17 cellular contexts compared by ENCODE assay signal in genomic region chr10:32000937-32001336, GRCh38. TPM values are rescaled to one million over a fixed set of nuclear protein-coding genes. Genes with fewer than 3 reads are reported as not detected.
DNase-seq lines count a peak whose midpoint lies in the region; ATAC-seq and TF ChIP-seq lines count a peak whose summit lies in the region.
"Had no signal": no experiment of that assay in that cellular context is flagged by ENCODE, and none has a peak within 500 bp of the region (broad histone marks: within the 10 kb centered on the region; RNA-seq: fewer than 3 reads in every experiment).

No MANE protein-coding gene starts in this region.

- H3K4me1 ChIP-seq in HEK293 (ENCODE audit: control insufficient read depth, insufficient read depth, low read length) (no peaks in the 10 kb centered on the region), adrenal gland (replicated peaks in 1 of 2) (peaks cover 11 to 17% of the 10 kb centered on the region in 2 donors)

- H3K4me3 ChIP-seq in HEK293 (ENCODE audit: low read depth, low read length) (no peak overlapping the region), adrenal gland (no peak overlapping the region)
- H3K4me3 ChIP-seq: cardiac muscle cell, psoas muscle had no signal

- peak; percentile 33 for DNase-seq in A172 (ENCODE audit: low spot score)
- peak; percentile 78 for DNase-seq in amniotic epithelial cell (ENCODE audit: low read depth)
- peak; percentile 32 for DNase-seq in hepatic stellate cell (ENCODE audit: low spot score)
- no peak for DNase-seq in activated T-cell treated with anti-CD3 and anti-CD28 coated beads, Interleukin-2, amount 50 U/mL, for 48 hours
- DNase-seq in adrenal gland, result no peak
- DNase-seq in SKM-1 (lab: John Stamatoyannopoulos, UW; ENCODE audit: unreplicated experiment), result no peak
- DNase-seq: activated T-cell treated with anti-CD3 and anti-CD28 coated beads, Interleukin-2, amount 50 U/mL, for 1 hour; CD4-positive, alpha-beta T cell; natural killer cell; NCI-H2029 treated with DMSO at 0.1 percent for 48 hours; NCI-H524; psoas muscle; stimulated activated naive CD4-positive, alpha-beta T cell treated with Interleukin-2 at 50 U/mL for 16 hours had no signal

- TF ChIP-seq CTCF in HEK293 (tag by site-specific recombination; IDR thresholded peaks at IDR 0.05), result no peak
- no peak for TF ChIP-seq CTCF in adrenal gland (IDR thresholded peaks at IDR 0.05)

- no peaks in the 10 kb centered on the region for H3K27me3 ChIP-seq in adrenal gland
- H3K27me3 ChIP-seq: cardiac muscle cell had no signal

- H3K9me3 ChIP-seq in HEK293 (ENCODE audit: control insufficient read depth, insufficient read depth, low read depth, low read length), result no peaks in the 10 kb centered on the region
- H3K9me3 ChIP-seq in adrenal gland (replicated peaks in 1 of 3), result no peaks in the 10 kb centered on the region
- H3K9me3 ChIP-seq: psoas muscle had no signal

- CTCF ChIA-PET in HEK293 (lab: Yijun Ruan, JAX), result interaction anchor here (0.7 kb wide), 1 partner anchor 138 kb away, joined by 4 read pairs; no protein-coding TSS in a partner anchor

- H3K36me3 ChIP-seq in HEK293 (ENCODE audit: control insufficient read depth in 2 of 2, insufficient read depth in 1 of 2, low read length in 2 of 2) (peaks cover 3 to 8% of the 10 kb centered on the region in 2 experiments; a peak in 2 of 3 replicates), adrenal gland (replicated peaks in 1 of 2) (no peaks in the 10 kb centered on the region)
- H3K36me3 ChIP-seq: cardiac muscle cell had no signal

- no peak for TF ChIP-seq POLR2A in adrenal gland (IDR thresholded peaks at IDR 0.05)

- 59 to 81% (median 67%) methylated on average over 4 of the region's 4 CpGs for WGBS in adrenal gland, 4 donors

- no peak for ATAC-seq in GM19455 (IDR thresholded peaks at IDR 0.05; ENCODE audit: unreplicated experiment)
- ATAC-seq: natural killer cell, psoas muscle had no signal

- intact Hi-C loops in adrenal gland (cut with DNase I), result loop anchor here (10.0 kb wide), 1 partner anchor 136 kb away; no protein-coding TSS in a partner anchor

- POLR2A ChIA-PET in HEK293 (lab: Yijun Ruan, JAX), result no interaction called here

- H3K27ac ChIP-seq in HEK293 (ENCODE audit: extremely low read depth, low read depth, low read length), result no peak overlapping the region
- no peak overlapping the region for H3K27ac ChIP-seq in adrenal gland
- H3K27ac ChIP-seq: 22Rv1, cardiac muscle cell, psoas muscle had no signal

TF ChIP-seq in HEK293, 187 proteins besides CTCF, POLR2A, EP300 and RAD21:
- TF ChIP-seq ZNF514 (tag by site-specific recombination; IDR thresholded peaks at IDR 0.05) (no peak), MEIS1 (CRISPR knock-in tag; IDR thresholded peaks at IDR 0.05; ENCODE audit: borderline replicate concordance) (no peak), ZNF157 (tag by site-specific recombination; IDR thresholded peaks at IDR 0.05) (no peak), ZNF677 (tag by site-specific recombination; IDR thresholded peaks at IDR 0.05) (no peak), ZSCAN5A (tag by site-specific recombination; IDR thresholded peaks at IDR 0.05) (no peak), GLI4 (tag by site-specific recombination; IDR thresholded peaks at IDR 0.05) (no peak), ZNF585B (tag by site-specific recombination; IDR thresholded peaks at IDR 0.05) (no peak), PRDM1 (tag by site-specific recombination; IDR thresholded peaks at IDR 0.05) (peak; percentile 49; the same call in 1 of the 2 replicates)

RNA-seq across cellular contexts. Expression of gene KIF5B, which starts 55.3 kb away (rescaled TPM):
- total RNA-seq in A172 (2014; rRNA removed; shearing (Covaris generic)), result 158 and 206 TPM in 2 replicates
- 100 to 1,000 TPM in 1 of 8 donors, 10 to 100 TPM in 7; 60.4 to 101 (median 81.7) TPM for total RNA-seq in adrenal gland
- 100 to 1,000 TPM in 1 of 3 donors, 10 to 100 TPM in 2; 24.2 to 101 (median 37.4) TPM for polyA plus RNA-seq in adrenal gland

Comparison
In these comparisons a context has a peak if more than half of its experiments do, and no peak if none do; other contexts are left out.
1. DNase-seq: peak in A172 (single experiment), amniotic epithelial cell (single experiment) and hepatic stellate cell (single experiment); none in activated T-cell treated with anti-CD3 and anti-CD28 coated beads, Interleukin-2, amount 50 U/mL, for 48 hours (0 of 2), adrenal gland (0 of 7) and SKM-1 (single experiment).